9 cellular contexts compared by ENCODE assay signal in genomic region chr12:33370318-33370717, GRCh38.
"Had no signal": no experiment of that assay in that cellular context is flagged by ENCODE, and none has a peak within 500 bp of the region (broad histone marks: within the 10 kb centered on the region; RNA-seq: fewer than 3 reads in every experiment).

No MANE protein-coding gene starts in this region.

- H3K36me3 ChIP-seq: HAP-1 had no signal

- H3K4me2 ChIP-seq: GM23338 had no signal

- DNase-seq: GM23248, GOT3, H7, H9, HCEC 1CT, HFFc6 had no signal

- H3K9me3 ChIP-seq: HAP-1 had no signal

- H3K4me1 ChIP-seq: HAP-1 had no signal

- H2AFZ ChIP-seq: GM23248, GM23338 had no signal

- ATAC-seq: GM23338, HCT116 had no signal

- H3K27ac ChIP-seq: GM23248 had no signal

- H3K9ac ChIP-seq: GM23248 had no signal

- H3K4me3 ChIP-seq: GM23248, GM23338, HAP-1 had no signal
